Comparison of ENCODE assay signal across 15 cellular contexts in genomic region chr3:80550154-80550553, GRCh38.
"Had no signal": no experiment of that assay in that cellular context is flagged by ENCODE, and none has a peak within 500 bp of the region (broad histone marks: within the 10 kb centered on the region; RNA-seq: fewer than 3 reads in every experiment).

No MANE protein-coding gene starts in this region.

- FAIRE-seq: astrocyte, endometrium, frontal cortex had no signal

- DNase-seq: activated B cell treated with CpG ODN at 0.5 μM for 24 hours; activated CD4-positive, alpha-beta memory T cell treated with anti-CD3 and anti-CD28 coated beads for 36 hours; activated CD4-positive, alpha-beta T cell treated with anti-CD3 and anti-CD28 coated beads for 4 hours; activated gamma-delta T cell treated with Interleukin-2 at 50 U/mL for 16 hours; activated T-cell treated with anti-CD3 and anti-CD28 coated beads for 4 hours; cortex of kidney; erythroblast; hypothalamus; islet precursor cell; nephron progenitor cell; stimulated activated CD4-positive, alpha-beta T cell treated with anti-CD3 and anti-CD28 coated beads, Interleukin-4, amount 100 ng/mL, for 1 hour; testis had no signal
